In genomic region chr6:156830126-156830525, GRCh38 we compare ENCODE assay signal across 7 cellular contexts.
"Had no signal": no experiment of that assay in that cellular context is flagged by ENCODE, and none has a peak within 500 bp of the region (broad histone marks: within the 10 kb centered on the region; RNA-seq: fewer than 3 reads in every experiment).

No MANE protein-coding gene starts in this region.

- H3K27me3 Mint-ChIP-seq: IgD-negative memory B cell had no signal

- H3K9me3 Mint-ChIP-seq: H9, IgD-negative memory B cell had no signal

- H3K4me2 ChIP-seq: KMS-11 had no signal

- ATAC-seq: HepG2 had no signal

- H3K9ac ChIP-seq: KMS-11 had no signal

- H3K4me3 Mint-ChIP-seq: H9 had no signal

- H3K27ac ChIP-seq: HL-60, KMS-11 had no signal

- DNase-seq: H9, HCEC 1CT, KBM-7 had no signal
